In the genomic region with DNA sequence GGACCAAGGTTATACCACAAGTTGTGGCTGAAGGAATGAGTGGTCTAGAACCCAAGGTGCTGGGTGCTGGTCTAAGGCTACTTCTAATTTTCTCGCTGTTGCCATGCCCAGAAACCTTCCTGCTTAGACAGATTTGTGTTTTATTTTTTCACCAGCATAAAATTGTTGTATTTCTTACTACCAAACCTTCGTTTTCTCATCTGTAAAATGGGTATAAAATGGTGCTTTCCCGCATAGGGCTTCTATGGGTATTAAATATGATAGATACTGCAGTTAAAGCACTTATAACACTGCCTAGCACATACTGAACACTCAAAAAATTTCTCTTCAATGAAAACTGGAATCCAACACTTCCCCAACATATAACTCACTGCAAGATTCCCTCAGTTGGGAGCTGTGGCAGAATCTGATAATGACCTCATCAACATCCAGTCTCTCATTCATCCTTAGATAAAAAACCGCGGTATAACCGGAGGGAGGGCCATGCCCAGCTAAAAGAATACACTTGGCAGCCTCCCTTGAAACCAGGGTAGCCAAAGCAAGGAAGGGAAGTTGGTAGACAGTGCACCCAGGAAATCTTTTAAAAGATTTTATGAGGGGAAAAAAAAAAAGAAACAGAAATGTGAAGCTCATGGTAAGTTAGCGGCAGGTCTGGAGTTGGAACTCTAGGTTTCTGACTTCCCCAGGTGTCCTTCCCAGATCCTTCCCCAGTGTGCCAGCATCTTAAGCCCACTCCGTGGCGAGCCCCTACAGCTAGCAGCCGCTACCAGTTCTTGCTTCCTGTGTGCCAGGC, we compare ENCODE assay signal across 8 cellular contexts. TPM values are rescaled to one million over a fixed set of nuclear protein-coding genes. Genes with fewer than 3 reads are reported as not detected.
DNase-seq lines count a peak whose midpoint lies in the region; ATAC-seq and TF ChIP-seq lines count a peak whose summit lies in the region.

No MANE protein-coding gene starts in this region.

- peak overlapping the region; percentile 95 for H3K4me3 Mint-ChIP-seq in activated T-helper 1 cell treated with anti-CD3 and anti-CD28 coated beads, Interleukin-12 subunit alpha, Interleukin-12 subunit beta, Interleukin-2, Interleukin-4 antibody, amounts not matched to agents 30 ng/mL and 10 ng/mL and 1 ng/mL, durations not matched to agents 14 hours and 24 hours and 36 hours
- H3K4me3 Mint-ChIP-seq in immature natural killer cell, result peak overlapping the region; percentile 95 to 99 (median 96)

- intact Hi-C loops in Right ventricle myocardium superior (cut with DNase I), result loop anchor here (5.0 kb wide), 1 partner anchor 119 kb away; no protein-coding TSS in a partner anchor
- intact Hi-C loops in activated T-helper 1 cell treated with anti-CD3 and anti-CD28 coated beads, Interleukin-12 subunit alpha, Interleukin-12 subunit beta, Interleukin-2, Interleukin-4 antibody, amounts not matched to agents 30 ng/mL and 10 ng/mL and 1 ng/mL, durations not matched to agents 14 hours and 24 hours and 36 hours (cut with micrococcal nuclease), result loop anchor here (1.0 to 10.0 kb wide), 6 partner anchors 18 to 1089 kb away; a partner anchor contains a TSS

- peaks cover 67% of the 10 kb centered on the region for H3K4me1 Mint-ChIP-seq in activated T-helper 1 cell treated with anti-CD3 and anti-CD28 coated beads, Interleukin-12 subunit alpha, Interleukin-12 subunit beta, Interleukin-2, Interleukin-4 antibody, amounts not matched to agents 30 ng/mL and 10 ng/mL and 1 ng/mL, durations not matched to agents 14 hours and 24 hours and 36 hours (ENCODE audit: low read depth)
- peaks cover 45 to 67% of the 10 kb centered on the region in 2 donors for H3K4me1 Mint-ChIP-seq in immature natural killer cell

- no peak for DNase-seq in right atrium auricular region (ENCODE audit: low spot score)
- no peak for DNase-seq in Right ventricle myocardium superior
- DNase-seq in activated T-helper 1 cell treated with anti-CD3 and anti-CD28 coated beads, Interleukin-12 subunit alpha, Interleukin-12 subunit beta, Interleukin-2, Interleukin-4 antibody, amounts not matched to agents 30 ng/mL and 10 ng/mL and 1 ng/mL, durations not matched to agents 14 hours and 24 hours and 36 hours (ENCODE audit: low spot score), result no peak
- DNase-seq in immature natural killer cell, result no peak
- DNase-seq in substantia nigra (lab: John Stamatoyannopoulos, UW), result no peak
- DNase-seq in NCI-H2171 (lab: John Stamatoyannopoulos, UW), result no peak
- no peak for DNase-seq in occipital lobe (lab: John Stamatoyannopoulos, UW)
- no peak for DNase-seq in middle frontal gyrus (ENCODE audit: extremely low spot score, low spot score)

- no peaks in the 10 kb centered on the region for H3K9me3 ChIP-seq in right atrium auricular region

- H3K27me3 ChIP-seq in right atrium auricular region, result no peaks in the 10 kb centered on the region

- no peak for ATAC-seq in Right ventricle myocardium superior (ENCODE audit: poor library complexity)

- peaks cover 0 to 48% of the 10 kb centered on the region in 2 donors for H3K4me1 ChIP-seq in right atrium auricular region

- H3K27me3 Mint-ChIP-seq in activated T-helper 1 cell treated with anti-CD3 and anti-CD28 coated beads, Interleukin-12 subunit alpha, Interleukin-12 subunit beta, Interleukin-2, Interleukin-4 antibody, amounts not matched to agents 30 ng/mL and 10 ng/mL and 1 ng/mL, durations not matched to agents 14 hours and 24 hours and 36 hours (ENCODE audit: insufficient read depth), result no peaks in the 10 kb centered on the region
- peaks cover 2 to 15% (median 12%) of the 10 kb centered on the region in 3 donors for H3K27me3 Mint-ChIP-seq in immature natural killer cell (ENCODE audit: low read depth in 3 of 3)

- H3K4me3 ChIP-seq in right atrium auricular region, result peak overlapping the region; percentile 55 to 81

- peaks cover 20% of the 10 kb centered on the region for H3K9me3 Mint-ChIP-seq in activated T-helper 1 cell treated with anti-CD3 and anti-CD28 coated beads, Interleukin-12 subunit alpha, Interleukin-12 subunit beta, Interleukin-2, Interleukin-4 antibody, amounts not matched to agents 30 ng/mL and 10 ng/mL and 1 ng/mL, durations not matched to agents 14 hours and 24 hours and 36 hours
- peaks cover 0 to 2% (median under 1%) of the 10 kb centered on the region in 6 donors for H3K9me3 Mint-ChIP-seq in immature natural killer cell

- H3K36me3 ChIP-seq in right atrium auricular region, result no peaks in the 10 kb centered on the region

- peak overlapping the region; percentile 97 to 98 for H3K27ac ChIP-seq in right atrium auricular region
- H3K27ac ChIP-seq in substantia nigra (ENCODE audit: low read depth, low read length, poor library complexity, severe bottlenecking), result peak overlapping the region; percentile 90

- no peak for TF ChIP-seq CTCF in right atrium auricular region (IDR thresholded peaks at IDR 0.05)

- peaks cover 18% of the 10 kb centered on the region for H3K36me3 Mint-ChIP-seq in activated T-helper 1 cell treated with anti-CD3 and anti-CD28 coated beads, Interleukin-12 subunit alpha, Interleukin-12 subunit beta, Interleukin-2, Interleukin-4 antibody, amounts not matched to agents 30 ng/mL and 10 ng/mL and 1 ng/mL, durations not matched to agents 14 hours and 24 hours and 36 hours (ENCODE audit: low read depth)
- H3K36me3 Mint-ChIP-seq in immature natural killer cell, result peaks cover 0 to 9% (median 8%) of the 10 kb centered on the region in 3 donors

- peak overlapping the region; percentile 99 for H3K27ac Mint-ChIP-seq in activated T-helper 1 cell treated with anti-CD3 and anti-CD28 coated beads, Interleukin-12 subunit alpha, Interleukin-12 subunit beta, Interleukin-2, Interleukin-4 antibody, amounts not matched to agents 30 ng/mL and 10 ng/mL and 1 ng/mL, durations not matched to agents 14 hours and 24 hours and 36 hours
- peak overlapping the region; percentile 99 to 100 (median 100) for H3K27ac Mint-ChIP-seq in immature natural killer cell

RNA-seq across cellular contexts. Expression of a gene that starts 1.2 kb away (rescaled TPM):
- total RNA-seq in right atrium auricular region, result 1 to 10 TPM; 2.7 to 3.3 TPM
- 1.7 TPM for total RNA-seq in Right ventricle myocardium superior
- 11.7 and 13.6 TPM in 2 replicates for total RNA-seq in activated T-helper 1 cell treated with anti-CD3 and anti-CD28 coated beads, Interleukin-12 subunit alpha, Interleukin-12 subunit beta, Interleukin-2, Interleukin-4 antibody, amounts not matched to agents 30 ng/mL and 10 ng/mL and 1 ng/mL, durations not matched to agents 14 hours and 24 hours and 36 hours
- 10 to 100 TPM; 10.4 to 20.0 (median 11.4) TPM for polyA plus RNA-seq in immature natural killer cell
- 3.4 TPM for total RNA-seq in occipital lobe
